Comparison of ENCODE assay signal across 9 cellular contexts in the genomic region with DNA sequence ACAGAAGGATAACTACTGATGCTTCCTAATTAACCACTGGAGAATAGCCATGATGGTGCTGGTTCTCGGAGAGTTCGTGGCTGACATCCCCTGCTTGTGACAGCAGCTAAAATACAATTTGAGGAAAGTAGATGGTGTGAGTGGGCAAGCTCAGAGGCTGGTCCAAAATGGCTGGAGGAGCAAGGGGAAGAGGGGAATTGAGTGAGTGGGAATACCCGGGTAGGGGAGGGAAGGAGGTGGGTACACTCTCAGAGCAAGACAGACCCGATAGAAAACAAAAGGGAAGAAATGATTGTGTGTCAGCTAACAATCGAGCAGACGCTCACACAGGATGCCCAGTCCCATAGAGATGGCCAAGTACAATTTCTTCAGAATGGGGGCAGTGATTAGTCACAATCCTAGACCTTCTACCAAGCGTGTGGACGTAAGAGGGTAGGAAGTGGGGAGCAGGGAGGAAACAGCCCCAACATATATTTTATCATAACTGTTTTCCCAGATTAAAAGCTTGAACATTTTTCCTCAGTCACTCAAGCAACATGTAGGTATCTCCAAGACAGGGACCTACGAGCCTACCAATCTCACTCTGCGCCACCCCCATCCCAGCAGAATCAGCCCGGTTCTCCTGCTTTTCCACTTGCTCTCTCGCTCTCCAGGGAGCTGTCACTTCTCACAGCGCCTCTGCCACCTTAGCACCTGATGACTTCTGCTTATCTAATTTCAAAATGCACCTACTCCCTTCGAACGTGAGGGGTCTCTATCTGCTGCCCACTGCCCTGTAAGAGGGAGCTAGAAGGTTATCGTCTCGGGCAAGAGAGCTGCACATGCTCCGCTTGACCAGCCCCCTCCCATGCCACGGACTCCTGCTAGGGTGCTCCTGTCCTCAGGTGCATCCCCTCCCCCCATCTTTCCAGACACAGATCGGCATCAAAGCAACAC. TPM values are rescaled to one million over a fixed set of nuclear protein-coding genes. Genes with fewer than 3 reads are reported as not detected.
DNase-seq lines count a peak whose midpoint lies in the region; ATAC-seq and TF ChIP-seq lines count a peak whose summit lies in the region.
"Had no signal": no experiment of that assay in that cellular context is flagged by ENCODE, and none has a peak within 500 bp of the region (broad histone marks: within the 10 kb centered on the region; RNA-seq: fewer than 3 reads in every experiment).

No MANE protein-coding gene starts in this region.

- H3K4me1 Mint-ChIP-seq in activated T-cell treated with anti-CD3 and anti-CD28 coated beads, Interleukin-2, amount 50 U/mL, for 72 hours (ENCODE audit: low read depth) = peaks cover 94% of the 10 kb centered on the region
- H3K4me1 Mint-ChIP-seq in stimulated activated naive CD8-positive, alpha-beta T cell treated with anti-CD3 and anti-CD28 coated beads, Interleukin-15, amount 100 ng/mL, for 72 hours = peaks cover 91% of the 10 kb centered on the region

- H3K9me3 Mint-ChIP-seq in activated T-cell treated with anti-CD3 and anti-CD28 coated beads, Interleukin-2, amount 50 U/mL, for 72 hours = no peaks in the 10 kb centered on the region
- no peaks in the 10 kb centered on the region for H3K9me3 Mint-ChIP-seq in stimulated activated naive CD8-positive, alpha-beta T cell treated with anti-CD3 and anti-CD28 coated beads, Interleukin-15, amount 100 ng/mL, for 72 hours

- H3K4me1 ChIP-seq in SK-N-SH (ENCODE audit: control insufficient read depth in 1 of 2, insufficient read depth in 2 of 2, low read depth in 1 of 2, low read length in 1 of 2) = peaks cover 0 to 12% of the 10 kb centered on the region in 2 experiments; a peak in 1 of 4 replicates

- H3K4me3 Mint-ChIP-seq in activated T-cell treated with anti-CD3 and anti-CD28 coated beads, Interleukin-2, amount 50 U/mL, for 72 hours = peak overlapping the region; percentile 83 to 98
- H3K4me3 Mint-ChIP-seq in stimulated activated naive CD8-positive, alpha-beta T cell treated with anti-CD3 and anti-CD28 coated beads, Interleukin-15, amount 100 ng/mL, for 72 hours = peak overlapping the region; percentile 88 to 97

- no peak overlapping the region for H3K27ac ChIP-seq in SK-N-SH (ENCODE audit: low read depth in 2 of 2, low read length in 1 of 2)
- H3K27ac ChIP-seq: C4-2B had no signal

- H3K79me2 ChIP-seq in SK-N-SH (ENCODE audit: insufficient read depth) = no peaks in the 10 kb centered on the region

- no peaks in the 10 kb centered on the region for H3K27me3 Mint-ChIP-seq in activated T-cell treated with anti-CD3 and anti-CD28 coated beads, Interleukin-2, amount 50 U/mL, for 72 hours (ENCODE audit: low read depth)
- H3K27me3 Mint-ChIP-seq in stimulated activated naive CD8-positive, alpha-beta T cell treated with anti-CD3 and anti-CD28 coated beads, Interleukin-15, amount 100 ng/mL, for 72 hours = no peaks in the 10 kb centered on the region

- peaks cover 3% of the 10 kb centered on the region for H3F3A ChIP-seq in SK-N-SH (replicated peaks; ENCODE audit: insufficient read depth)

- TF ChIP-seq CTCF in SK-N-SH (IDR thresholded peaks at IDR 0.05) = no peak

- H3K4me3 ChIP-seq in SK-N-SH (ENCODE audit: low read depth in 2 of 2, low read length in 1 of 2) = peak overlapping the region in 1 of 2 experiments; percentile 72; a peak in 2 of 4 replicates

- peaks cover 18% of the 10 kb centered on the region for H3K27me3 ChIP-seq in SK-N-SH (ENCODE audit: insufficient read depth)

- H3K4me2 ChIP-seq in SK-N-SH = peak overlapping the region; percentile 91; the same call in 1 of the 2 replicates

- no peaks in the 10 kb centered on the region for H3K9me3 ChIP-seq in SK-N-SH

- no peaks in the 10 kb centered on the region for H4K20me1 ChIP-seq in SK-N-SH (ENCODE audit: insufficient read depth)

- H2AFZ ChIP-seq in SK-N-SH (ENCODE audit: low read depth) = no peak overlapping the region

- no peak for TF ChIP-seq EP300 in SK-N-SH (IDR thresholded peaks at IDR 0.05; ENCODE audit: borderline replicate concordance in 1 of 2, low read depth in 1 of 2, low read length in 1 of 2)

- POLR2A ChIA-PET in SK-N-SH (lab: Yijun Ruan, JAX) = no interaction called here

- DNase-seq in SK-N-SH (no peak), left kidney (ENCODE audit: low read depth, low spot score) (peak; percentile 49), NCI-H2081 (lab: John Stamatoyannopoulos, UW) (no peak), midbrain (lab: John Stamatoyannopoulos, UW) (no peak)
- no peak for DNase-seq in activated T-cell treated with anti-CD3 and anti-CD28 coated beads, Interleukin-2, amount 50 U/mL, for 72 hours
- DNase-seq in stimulated activated naive CD8-positive, alpha-beta T cell treated with anti-CD3 and anti-CD28 coated beads, Interleukin-15, amount 100 ng/mL, for 72 hours = no peak

- ATAC-seq in SK-N-SH treated with all-trans-retinoic acid at 6 μM for 48 hours = no peak
- peak; percentile 30 to 58 for ATAC-seq in activated T-cell treated with anti-CD3 and anti-CD28 coated beads, Interleukin-2, amount 50 U/mL, for 72 hours (replicated peaks in 1 of 2)
- ATAC-seq in stimulated activated naive CD8-positive, alpha-beta T cell treated with anti-CD3 and anti-CD28 coated beads, Interleukin-15, amount 100 ng/mL, for 72 hours = peak; percentile 39
- ATAC-seq in HG02588 (IDR thresholded peaks at IDR 0.05; ENCODE audit: unreplicated experiment) = no peak

- CTCF ChIA-PET in SK-N-SH (lab: Yijun Ruan, JAX) = interaction anchor here (0.6 to 4.3 kb wide), 8 partner anchors 9 to 1063 kb away, joined by 3 to 20 read pairs (median 4); no protein-coding TSS in a partner anchor

- no peaks in the 10 kb centered on the region for H3K9me2 ChIP-seq in SK-N-SH

- TF ChIP-seq RAD21 in SK-N-SH (IDR thresholded peaks at IDR 0.05; ENCODE audit: low read length) = no peak

- peaks cover 3 to 4% of the 10 kb centered on the region in 2 donors for H3K36me3 Mint-ChIP-seq in activated T-cell treated with anti-CD3 and anti-CD28 coated beads, Interleukin-2, amount 50 U/mL, for 72 hours (ENCODE audit: insufficient read depth in 2 of 2)

- H3K9ac ChIP-seq in SK-N-SH = no peak overlapping the region

- H3K36me3 ChIP-seq in SK-N-SH (replicated peaks in 1 of 2; ENCODE audit: control insufficient read depth in 1 of 2, insufficient read depth in 2 of 2, low read length in 1 of 2) = no peaks in the 10 kb centered on the region

- H3K27ac Mint-ChIP-seq in activated T-cell treated with anti-CD3 and anti-CD28 coated beads, Interleukin-2, amount 50 U/mL, for 72 hours = peak overlapping the region; percentile 88
- H3K27ac Mint-ChIP-seq in stimulated activated naive CD8-positive, alpha-beta T cell treated with anti-CD3 and anti-CD28 coated beads, Interleukin-15, amount 100 ng/mL, for 72 hours = peak overlapping the region; percentile 81 to 97

- 80% methylated on average over 20 of the region's 20 CpGs for WGBS in SK-N-SH (ENCODE audit: low lambda C conversion rate)

TF ChIP-seq in SK-N-SH, 30 proteins besides CTCF, POLR2A, EP300 and RAD21 (continues in another document):
- no peak for TF ChIP-seq REST (IDR thresholded peaks at IDR 0.05; ENCODE audit: low read depth, low read length)

TF ChIP-seq in SK-N-SH treated with all-trans-retinoic acid at 6 μM for 48 hours, 23 proteins besides CTCF, POLR2A, EP300 and RAD21:
- TF ChIP-seq, protein P1, sequence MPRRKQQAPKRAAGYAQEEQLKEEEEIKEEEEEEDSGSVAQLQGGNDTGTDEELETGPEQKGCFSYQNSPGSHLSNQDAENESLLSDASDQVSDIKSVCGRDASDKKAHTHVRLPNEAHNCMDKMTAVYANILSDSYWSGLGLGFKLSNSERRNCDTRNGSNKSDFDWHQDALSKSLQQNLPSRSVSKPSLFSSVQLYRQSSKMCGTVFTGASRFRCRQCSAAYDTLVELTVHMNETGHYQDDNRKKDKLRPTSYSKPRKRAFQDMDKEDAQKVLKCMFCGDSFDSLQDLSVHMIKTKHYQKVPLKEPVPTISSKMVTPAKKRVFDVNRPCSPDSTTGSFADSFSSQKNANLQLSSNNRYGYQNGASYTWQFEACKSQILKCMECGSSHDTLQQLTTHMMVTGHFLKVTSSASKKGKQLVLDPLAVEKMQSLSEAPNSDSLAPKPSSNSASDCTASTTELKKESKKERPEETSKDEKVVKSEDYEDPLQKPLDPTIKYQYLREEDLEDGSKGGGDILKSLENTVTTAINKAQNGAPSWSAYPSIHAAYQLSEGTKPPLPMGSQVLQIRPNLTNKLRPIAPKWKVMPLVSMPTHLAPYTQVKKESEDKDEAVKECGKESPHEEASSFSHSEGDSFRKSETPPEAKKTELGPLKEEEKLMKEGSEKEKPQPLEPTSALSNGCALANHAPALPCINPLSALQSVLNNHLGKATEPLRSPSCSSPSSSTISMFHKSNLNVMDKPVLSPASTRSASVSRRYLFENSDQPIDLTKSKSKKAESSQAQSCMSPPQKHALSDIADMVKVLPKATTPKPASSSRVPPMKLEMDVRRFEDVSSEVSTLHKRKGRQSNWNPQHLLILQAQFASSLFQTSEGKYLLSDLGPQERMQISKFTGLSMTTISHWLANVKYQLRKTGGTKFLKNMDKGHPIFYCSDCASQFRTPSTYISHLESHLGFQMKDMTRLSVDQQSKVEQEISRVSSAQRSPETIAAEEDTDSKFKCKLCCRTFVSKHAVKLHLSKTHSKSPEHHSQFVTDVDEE (CRISPR knock-in tag; IDR thresholded peaks at IDR 0.05) = no peak
- no peak for TF ChIP-seq BACH2 (CRISPR knock-in tag; IDR thresholded peaks at IDR 0.05; ENCODE audit: borderline replicate concordance)
- TF ChIP-seq ARNTL (CRISPR knock-in tag; IDR thresholded peaks at IDR 0.05; ENCODE audit: borderline replicate concordance, low read depth) = no peak
- no peak for TF ChIP-seq ZC3H10 (CRISPR knock-in tag; IDR thresholded peaks at IDR 0.05)
- TF ChIP-seq PPARA (CRISPR knock-in tag; IDR thresholded peaks at IDR 0.05; ENCODE audit: borderline replicate concordance) = no peak
- no peak for TF ChIP-seq ZNF8 (CRISPR knock-in tag; IDR thresholded peaks at IDR 0.05)
- no peak for TF ChIP-seq OSR1 (CRISPR knock-in tag; IDR thresholded peaks at IDR 0.05)

RNA-seq across cellular contexts. Expression of gene RIPOR2, which starts 26.2 kb away (rescaled TPM):
- polyA plus RNA-seq in SK-N-SH (2012; rRNA removed) = 0.05 TPM in 2 replicates
- 0.05 and 0.10 TPM in 2 replicates for polyA plus RNA-seq in SK-N-SH (2012; cell fraction: cytosol; rRNA removed)
- 0.05 and 0.13 TPM in 2 replicates for polyA plus RNA-seq in SK-N-SH (2012; cell fraction: nucleus; rRNA removed)
- total RNA-seq in activated T-cell treated with anti-CD3 and anti-CD28 coated beads, Interleukin-2, amount 50 U/mL, for 72 hours = 10 to 100 TPM; 67.0 to 69.7 TPM

Comparison
In these comparisons a context has a peak if more than half of its experiments do, and no peak if none do; other contexts are left out.
1. ATAC-seq: peak in activated T-cell treated with anti-CD3 and anti-CD28 coated beads, Interleukin-2, amount 50 U/mL, for 72 hours (2 of 2) and stimulated activated naive CD8-positive, alpha-beta T cell treated with anti-CD3 and anti-CD28 coated beads, Interleukin-15, amount 100 ng/mL, for 72 hours (single experiment); none in SK-N-SH treated with all-trans-retinoic acid at 6 μM for 48 hours (single experiment) and HG02588 (single experiment).